ENCODE assay signal across 18 cellular contexts in the genomic region with DNA sequence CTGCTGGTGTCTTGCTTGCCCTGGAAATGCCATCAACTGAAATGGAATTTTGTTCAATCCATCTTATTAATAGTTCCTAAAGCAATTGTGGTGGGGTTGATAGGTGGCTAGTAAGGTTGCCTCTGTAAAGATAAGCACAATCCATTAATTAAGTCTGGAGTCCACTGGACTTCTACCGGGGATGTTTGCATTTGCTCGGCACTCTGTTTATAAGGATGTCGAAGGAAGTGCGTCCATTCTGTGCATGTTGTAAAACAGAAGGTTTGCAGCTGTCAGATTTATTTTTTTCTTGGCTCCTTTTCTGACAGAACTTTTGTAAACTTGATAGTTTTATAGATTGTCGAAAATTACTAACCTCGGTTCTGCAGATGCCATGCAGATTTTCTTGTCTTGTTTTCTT. TPM values are rescaled to one million over a fixed set of nuclear protein-coding genes. Genes with fewer than 3 reads are reported as not detected.
DNase-seq lines count a peak whose midpoint lies in the region; ATAC-seq, FAIRE-seq and TF ChIP-seq lines count a peak whose summit lies in the region.
"Had no signal": no experiment of that assay in that cellular context is flagged by ENCODE, and none has a peak within 500 bp of the region (broad histone marks: within the 10 kb centered on the region; RNA-seq: fewer than 3 reads in every experiment).

No MANE protein-coding gene starts in this region.

- peaks cover 36% of the 10 kb centered on the region for H3K36me3 Mint-ChIP-seq in T-helper 1 cell treated with Interleukin-12 subunit alpha and Interleukin-12 subunit beta and Interleukin-4 antibody, amounts not matched to agents 30 μg/mL and 1 μg/mL, for 36 hours (ENCODE audit: low read depth)
- no peaks in the 10 kb centered on the region for H3K36me3 Mint-ChIP-seq in astrocyte (ENCODE audit: low read depth, unreplicated experiment)

- H3K9me2 ChIP-seq in MM.1S (replicated peaks; ENCODE audit: insufficient read depth, low read length): no peaks in the 10 kb centered on the region

- H2AFZ ChIP-seq in MM.1S (ENCODE audit: low read length) (no peak overlapping the region), astrocyte (ENCODE audit: low read depth, low read length) (no peak overlapping the region)

- H3K4me2 ChIP-seq in MM.1S (ENCODE audit: low read depth, low read length) (peak overlapping the region; percentile 94; the same call in 1 of the 2 replicates), astrocyte (ENCODE audit: low read length) (no peak overlapping the region)

- H3K9ac ChIP-seq in MM.1S (ENCODE audit: low read length) (no peak overlapping the region), astrocyte (ENCODE audit: low read length) (no peak overlapping the region)

- TF ChIP-seq CTCF in MM.1S (IDR thresholded peaks at IDR 0.05; ENCODE audit: low read length): no peak
- no peak for TF ChIP-seq CTCF in astrocyte (IDR thresholded peaks at IDR 0.05; ENCODE audit: insufficient read depth, low read depth, low read length)
- no peak for TF ChIP-seq CTCF in neutrophil (IDR thresholded peaks at IDR 0.05)

- H3K4me3 ChIP-seq in MM.1S (ENCODE audit: low read length) (no peak overlapping the region; the same call in 1 of the 2 replicates), astrocyte (ENCODE audit: insufficient read depth, low read depth, low read length) (no peak overlapping the region), neutrophil (ENCODE audit: low read depth in 1 of 2, low read length in 1 of 2) (no peak overlapping the region)
- H3K4me3 ChIP-seq: left ventricle myocardium inferior, right lobe of liver had no signal

- peaks cover 51% of the 10 kb centered on the region for H3F3A ChIP-seq in MM.1S (ENCODE audit: insufficient read depth, low read length)

- peak overlapping the region; percentile 88 for H3K4me3 Mint-ChIP-seq in T-helper 1 cell treated with Interleukin-12 subunit alpha and Interleukin-12 subunit beta and Interleukin-4 antibody, amounts not matched to agents 30 μg/mL and 1 μg/mL, for 36 hours
- no peak overlapping the region for H3K4me3 Mint-ChIP-seq in astrocyte (ENCODE audit: unreplicated experiment)
- H3K4me3 Mint-ChIP-seq: neural crest cell had no signal

- no peaks in the 10 kb centered on the region for H3K27me3 Mint-ChIP-seq in T-helper 1 cell treated with Interleukin-12 subunit alpha and Interleukin-12 subunit beta and Interleukin-4 antibody, amounts not matched to agents 30 μg/mL and 1 μg/mL, for 36 hours (ENCODE audit: low read depth)
- no peaks in the 10 kb centered on the region for H3K27me3 Mint-ChIP-seq in astrocyte (ENCODE audit: low read depth, unreplicated experiment)

- H3K36me3 ChIP-seq in MM.1S (replicated peaks; ENCODE audit: insufficient read depth, low read length) (peaks cover 2% of the 10 kb centered on the region; the same call in 1 of the 2 replicates), astrocyte (ENCODE audit: insufficient read depth, low read length) (no peaks in the 10 kb centered on the region), neutrophil (no peaks in the 10 kb centered on the region)
- H3K36me3 ChIP-seq: left ventricle myocardium inferior, right lobe of liver had no signal

- H3K4me1 Mint-ChIP-seq in T-helper 1 cell treated with Interleukin-12 subunit alpha and Interleukin-12 subunit beta and Interleukin-4 antibody, amounts not matched to agents 30 μg/mL and 1 μg/mL, for 36 hours (ENCODE audit: low read depth): peaks cover 89% of the 10 kb centered on the region
- peaks cover 32% of the 10 kb centered on the region for H3K4me1 Mint-ChIP-seq in astrocyte (ENCODE audit: low read depth, unreplicated experiment)

- H3K27ac Mint-ChIP-seq in T-helper 1 cell treated with Interleukin-12 subunit alpha and Interleukin-12 subunit beta and Interleukin-4 antibody, amounts not matched to agents 30 μg/mL and 1 μg/mL, for 36 hours: peak overlapping the region; percentile 96
- no peak overlapping the region for H3K27ac Mint-ChIP-seq in astrocyte (ENCODE audit: unreplicated experiment)

- H3K27me3 ChIP-seq in MM.1S (replicated peaks; ENCODE audit: insufficient read depth, low read length) (no peaks in the 10 kb centered on the region), astrocyte (ENCODE audit: insufficient read depth, low read length) (no peaks in the 10 kb centered on the region), neutrophil (no peaks in the 10 kb centered on the region)
- H3K27me3 ChIP-seq: right lobe of liver had no signal

- no peaks in the 10 kb centered on the region for H3K9me3 Mint-ChIP-seq in T-helper 1 cell treated with Interleukin-12 subunit alpha and Interleukin-12 subunit beta and Interleukin-4 antibody, amounts not matched to agents 30 μg/mL and 1 μg/mL, for 36 hours
- H3K9me3 Mint-ChIP-seq in astrocyte (ENCODE audit: unreplicated experiment): no peaks in the 10 kb centered on the region
- H3K9me3 Mint-ChIP-seq: neural crest cell had no signal

- no peak for DNase-seq in T-helper 1 cell
- DNase-seq in MM.1S: no peak
- peak; percentile 59 for DNase-seq in astrocyte (ENCODE audit: low read depth)
- no peak for DNase-seq in kidney glomerular epithelial cell (lab: John Stamatoyannopoulos, UW)
- no peak for DNase-seq in activated CD4-positive, CD25-positive, alpha-beta regulatory T cell (lab: John Stamatoyannopoulos, UW)
- DNase-seq: Calu3, left ventricle myocardium inferior, NCI-H2171 treated with DMSO at 0.1 percent for 48 hours, OCI-M1, right lobe of liver had no signal

- peaks cover 81% of the 10 kb centered on the region for H3K4me1 ChIP-seq in MM.1S (ENCODE audit: low read length)
- peaks cover 20% of the 10 kb centered on the region for H3K4me1 ChIP-seq in astrocyte (ENCODE audit: insufficient read depth, low read length)
- H3K4me1 ChIP-seq in neutrophil (ENCODE audit: control insufficient read depth in 1 of 2, insufficient read depth in 1 of 2, low read depth in 1 of 2, low read length in 1 of 2): peaks cover 95 to 100% of the 10 kb centered on the region in 2 experiments
- H3K4me1 ChIP-seq: right lobe of liver had no signal

- ATAC-seq in HG03342 (IDR thresholded peaks at IDR 0.05; ENCODE audit: unreplicated experiment): no peak
- ATAC-seq: esophagus mucosa, right lobe of liver, SK-N-SH treated with all-trans-retinoic acid at 6 μM for 48 hours had no signal

- H3K9me3 ChIP-seq in MM.1S (replicated peaks; ENCODE audit: insufficient read depth, low read length): no peaks in the 10 kb centered on the region
- H3K9me3 ChIP-seq in astrocyte (ENCODE audit: insufficient read depth, low read depth, low read length): no peaks in the 10 kb centered on the region
- H3K9me3 ChIP-seq in neutrophil: no peaks in the 10 kb centered on the region
- H3K9me3 ChIP-seq: left ventricle myocardium inferior, right lobe of liver had no signal

- H4K20me1 ChIP-seq in MM.1S (ENCODE audit: insufficient read depth, low read length) (peaks cover 11% of the 10 kb centered on the region; the same call in 1 of the 2 replicates), astrocyte (ENCODE audit: insufficient read depth, low read length) (no peaks in the 10 kb centered on the region)

- H3K27ac ChIP-seq in MM.1S (ENCODE audit: low read length) (no peak overlapping the region; the same call in 1 of the 2 replicates), astrocyte (ENCODE audit: low read depth, low read length) (no peak overlapping the region), neutrophil (peak overlapping the region; percentile 86)
- H3K27ac ChIP-seq: 22Rv1, left ventricle myocardium inferior, right lobe of liver had no signal

- H3K79me2 ChIP-seq in MM.1S (ENCODE audit: low read length) (peaks cover 98% of the 10 kb centered on the region), astrocyte (ENCODE audit: insufficient read depth, low read length) (no peaks in the 10 kb centered on the region)

- FAIRE-seq in astrocyte (lab: Jason Lieb, UNC): no peak
- FAIRE-seq: HTR-8/SVneo had no signal

RNA-seq across cellular contexts. Expression of gene TNFAIP8, which starts 12.8 kb away (rescaled TPM):
- total RNA-seq in astrocyte: 25.9 and 33.1 TPM in 2 replicates
